ENCODE assay signal across 8 cellular contexts in the genomic region with DNA sequence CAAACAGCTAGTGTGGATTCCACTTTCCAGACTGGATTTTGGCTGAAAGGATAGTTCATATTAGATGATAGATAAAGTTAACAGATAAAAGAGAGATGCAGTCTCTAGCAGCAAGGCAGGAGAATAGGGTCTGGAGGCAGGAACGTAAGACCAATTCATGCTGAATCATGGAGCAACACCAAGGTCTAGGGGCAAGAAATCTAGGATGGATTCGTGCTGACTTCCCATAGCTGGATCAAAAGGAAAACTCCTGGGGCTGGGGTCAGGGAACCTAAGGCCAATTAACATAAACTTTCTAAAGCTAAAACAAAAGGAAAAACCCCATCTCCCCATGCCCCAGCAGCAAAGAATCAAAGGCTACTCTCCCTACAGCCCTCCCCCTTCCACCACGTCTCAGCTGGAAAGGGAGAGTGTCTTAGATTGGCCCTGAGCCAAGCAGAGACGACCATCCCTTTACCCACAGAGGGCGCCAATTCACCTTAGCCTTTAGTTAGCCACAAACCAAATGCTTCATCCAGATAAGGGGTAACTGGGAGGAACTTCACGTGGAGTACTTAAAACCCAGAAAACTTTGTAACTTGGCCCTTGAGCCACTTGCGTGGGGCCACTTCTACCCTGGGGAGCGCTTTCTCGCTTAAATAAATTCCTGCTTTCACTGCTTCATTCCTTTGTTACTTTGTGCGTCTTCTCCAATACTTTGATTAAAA. TPM values are rescaled to one million over a fixed set of nuclear protein-coding genes. Genes with fewer than 3 reads are reported as not detected.
DNase-seq lines count a peak whose midpoint lies in the region; ATAC-seq lines count a peak whose summit lies in the region.

No MANE protein-coding gene starts in this region.

- ATAC-seq in HG02973 (IDR thresholded peaks at IDR 0.05; ENCODE audit: unreplicated experiment): no peak
- no peak for ATAC-seq in GM19023 (IDR thresholded peaks at IDR 0.05; ENCODE audit: unreplicated experiment)

- peak; percentile 79 for DNase-seq in GDM1 (lab: John Stamatoyannopoulos, UW)
- peak; percentile 31 for DNase-seq in NCI-H1092 (lab: John Stamatoyannopoulos, UW)
- peak; percentile 92 for DNase-seq in SKM-1 treated with dmso at 0.1 percent for 144 hours (lab: John Stamatoyannopoulos, UW; ENCODE audit: unreplicated experiment)
- peak; percentile 66 for DNase-seq in activated naive CD8-positive, alpha-beta T cell treated with anti-CD3 and anti-CD28 coated beads for 36 hours
- DNase-seq in inferior parietal cortex (ENCODE audit: extremely low spot score): peak; percentile 54
- DNase-seq in stimulated activated CD4-positive, alpha-beta T cell treated with anti-CD3 and anti-CD28 coated beads, Interleukin-4, amount 100 ng/mL, for 24 hours: peak; percentile 68

- no peak overlapping the region for H3K4me3 Mint-ChIP-seq in activated naive CD8-positive, alpha-beta T cell treated with anti-CD3 and anti-CD28 coated beads for 36 hours

- peaks cover 12% of the 10 kb centered on the region for H3K4me1 Mint-ChIP-seq in activated naive CD8-positive, alpha-beta T cell treated with anti-CD3 and anti-CD28 coated beads for 36 hours

- no peak overlapping the region for H3K27ac Mint-ChIP-seq in activated naive CD8-positive, alpha-beta T cell treated with anti-CD3 and anti-CD28 coated beads for 36 hours

- no peaks in the 10 kb centered on the region for H3K9me3 Mint-ChIP-seq in activated naive CD8-positive, alpha-beta T cell treated with anti-CD3 and anti-CD28 coated beads for 36 hours

- H3K27me3 Mint-ChIP-seq in activated naive CD8-positive, alpha-beta T cell treated with anti-CD3 and anti-CD28 coated beads for 36 hours: no peaks in the 10 kb centered on the region

- H3K36me3 Mint-ChIP-seq in activated naive CD8-positive, alpha-beta T cell treated with anti-CD3 and anti-CD28 coated beads for 36 hours: no peaks in the 10 kb centered on the region

RNA-seq across cellular contexts. Expression of gene TREM1, which starts 7.6 kb away (rescaled TPM):
- total RNA-seq in activated naive CD8-positive, alpha-beta T cell treated with anti-CD3 and anti-CD28 coated beads for 36 hours: under 1 TPM in 1 of 2 experiments, not detected in 1; 0.30 TPM

RNA-seq across cellular contexts. Expression of gene TREML4, which starts 50.7 kb away (rescaled TPM):
- total RNA-seq in activated naive CD8-positive, alpha-beta T cell treated with anti-CD3 and anti-CD28 coated beads for 36 hours: not detected

RNA-seq across cellular contexts. Expression of gene NCR2, which starts 56.6 kb away (rescaled TPM):
- total RNA-seq in activated naive CD8-positive, alpha-beta T cell treated with anti-CD3 and anti-CD28 coated beads for 36 hours: under 1 TPM; 0.31 to 0.44 TPM

Comparison
In these comparisons a context has a peak if more than half of its experiments do, and no peak if none do; other contexts are left out.
1. DNase-seq: peak in every context shown above with its lines; median percentile 92 in SKM-1 treated with dmso at 0.1 percent for 144 hours; 79 in GDM1; 68 in stimulated activated CD4-positive, alpha-beta T cell treated with anti-CD3 and anti-CD28 coated beads, Interleukin-4, amount 100 ng/mL, for 24 hours; 66 in activated naive CD8-positive, alpha-beta T cell treated with anti-CD3 and anti-CD28 coated beads for 36 hours; 54 in inferior parietal cortex; 31 in NCI-H1092.